In genomic region chr7:150778738-150779301, GRCh38 we compare ENCODE assay signal across 8 cellular contexts. TPM values are rescaled to one million over a fixed set of nuclear protein-coding genes. Genes with fewer than 3 reads are reported as not detected.
A peak's percentile ranks its signal among the peaks of the same experiment; 100 is the strongest.
DNase-seq lines count a peak whose midpoint lies in the region; ATAC-seq and TF ChIP-seq lines count a peak whose summit lies in the region.

No MANE protein-coding gene starts in this region.

- H3K27ac ChIP-seq in thoracic aorta, result no peak overlapping the region

- no peaks in the 10 kb centered on the region for H3K9me3 ChIP-seq in thoracic aorta

- H3K27me3 ChIP-seq in thoracic aorta (replicated peaks; ENCODE audit: insufficient read depth), result no peaks in the 10 kb centered on the region

- DNase-seq in ELF-1 (ENCODE audit: low read depth, low spot score), result peak; percentile 73
- peak; percentile 57 for DNase-seq in LHCN-M2 (ENCODE audit: low read depth)
- DNase-seq in RKO (ENCODE audit: low spot score), result peak; percentile 84
- peak; percentile 52 to 68 for DNase-seq in activated T-helper 1 cell treated with anti-CD3 and anti-CD28 coated beads, Interleukin-2, amount 50 U/mL, for 16 hours (ENCODE audit: low read depth in 1 of 2, low spot score in 1 of 2)
- DNase-seq in fibroblast of the conjunctiva (ENCODE audit: low read depth), result peak; percentile 63
- peak; percentile 60 for DNase-seq in occipital lobe (lab: John Stamatoyannopoulos, UW)
- DNase-seq in thoracic aorta (ENCODE audit: low spot score), result no peak

- H3K4me3 ChIP-seq in thoracic aorta, result no peak overlapping the region

- H3K36me3 ChIP-seq in thoracic aorta, result no peaks in the 10 kb centered on the region

- H3K4me1 ChIP-seq in thoracic aorta (ENCODE audit: control insufficient read depth in 1 of 2, low read depth in 2 of 2), result no peaks in the 10 kb centered on the region

- ATAC-seq in thoracic aorta (ENCODE audit: insufficient number of reproducible peaks, low FRiP score, low read depth) (no peak), GM18517 (IDR thresholded peaks at IDR 0.05; ENCODE audit: unreplicated experiment) (no peak)

- peak; percentile 43 for TF ChIP-seq CTCF in thoracic aorta (IDR thresholded peaks at IDR 0.05)

RNA-seq across cellular contexts. Expression of gene TMEM176B, which starts 21.3 kb away (rescaled TPM):
- not detected in 2 replicates for total RNA-seq in LHCN-M2 (2014; rRNA removed)
- not detected for polyA plus RNA-seq in LHCN-M2 (2012)
- total RNA-seq in occipital lobe, result 2.3 TPM
- 10 to 100 TPM; 21.0 to 25.2 TPM for total RNA-seq in thoracic aorta

RNA-seq across cellular contexts. Expression of gene TMEM176A, which starts 21.7 kb away (rescaled TPM):
- not detected in 2 replicates for total RNA-seq in LHCN-M2 (2014; rRNA removed)
- not detected for polyA plus RNA-seq in LHCN-M2 (2012)
- total RNA-seq in occipital lobe, result 0.47 TPM
- 10 to 100 TPM in 1 of 2 donors, 1 to 10 TPM in 1; 9.1 to 23.4 TPM for total RNA-seq in thoracic aorta

RNA-seq across cellular contexts. Expression of gene GIMAP5, which starts 41.6 kb away (rescaled TPM):
- not detected in 2 replicates for total RNA-seq in LHCN-M2 (2014; rRNA removed)
- polyA plus RNA-seq in LHCN-M2 (2012), result not detected
- 3.7 TPM for total RNA-seq in occipital lobe
- total RNA-seq in thoracic aorta, result 10 to 100 TPM; 35.9 to 55.0 TPM
